8 cellular contexts compared by ENCODE assay signal in the genomic region with DNA sequence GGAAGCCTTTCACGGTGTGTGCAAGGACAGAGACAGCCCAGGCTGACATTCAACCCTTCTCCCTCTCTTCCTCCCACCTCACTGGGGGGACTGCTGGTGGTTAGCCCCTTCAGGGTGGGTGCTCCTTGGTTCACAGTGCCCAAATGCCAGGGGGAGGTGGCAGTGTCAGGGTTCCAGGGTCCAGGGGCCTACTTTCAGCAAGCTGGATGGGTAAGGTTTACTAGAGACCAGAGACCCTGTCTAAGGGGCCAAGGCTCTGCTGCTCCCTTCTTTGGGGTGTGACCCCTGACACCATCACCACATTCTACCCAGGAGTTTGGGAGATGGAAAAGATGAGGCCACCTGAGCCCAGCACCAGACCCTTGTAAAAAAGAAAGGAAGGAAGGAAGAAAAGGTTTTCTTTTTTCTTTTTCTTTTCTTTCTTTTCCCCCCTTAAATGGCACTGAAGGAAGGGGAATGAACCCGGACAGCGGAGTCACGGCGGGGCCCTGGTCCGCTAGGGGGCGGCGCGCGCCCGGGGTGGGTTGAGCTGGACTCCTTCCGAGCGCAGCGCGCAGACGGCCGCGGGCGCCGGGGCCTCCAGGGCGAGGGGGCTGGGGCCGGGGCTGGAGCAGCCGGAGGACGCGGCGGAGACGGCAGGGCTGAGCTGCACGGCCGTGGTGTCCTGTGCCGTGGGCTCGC.
DNase-seq lines count a peak whose midpoint lies in the region; ATAC-seq and TF ChIP-seq lines count a peak whose summit lies in the region.

No MANE protein-coding gene starts in this region.

- no peak for ATAC-seq in GM18909 (IDR thresholded peaks at IDR 0.05; ENCODE audit: poor library complexity, unreplicated experiment)

- DNase-seq in NCI-H1092 treated with DMSO at 0.1 percent for 48 hours (lab: John Stamatoyannopoulos, UW) (peak; percentile 27), NCI-H1092 (lab: John Stamatoyannopoulos, UW) (no peak), NB4 (ENCODE audit: low read depth) (peak; percentile 56), dedifferentiated amniotic fluid mesenchymal stem cell (ENCODE audit: extremely low spot score) (peak; percentile 38), medulla oblongata (ENCODE audit: extremely low spot score) (peak; percentile 70)
- DNase-seq in activated CD4-positive, alpha-beta T cell treated with anti-CD3 and anti-CD28 coated beads, Interleukin-2, amount 50 U/mL, for 48 hours: peak; percentile 75 to 78
- DNase-seq in stimulated activated CD8-positive, alpha-beta memory T cell treated with anti-CD3 and anti-CD28 coated beads, Interleukin-12 subunit alpha, Interleukin-12 subunit beta, amount 100 ng/mL, for 4 hours (ENCODE audit: low read depth): peak; percentile 58

- no peak for TF ChIP-seq POLR2A in NB4 (IDR thresholded peaks at IDR 0.05; ENCODE audit: extremely low read depth, insufficient read length)

- peak; percentile 70 for TF ChIP-seq CTCF in NB4 (IDR thresholded peaks at IDR 0.05; ENCODE audit: low read depth, low read length)

- H3K4me3 ChIP-seq in NB4 (ENCODE audit: low read depth, low read length): no peak overlapping the region
